ENCODE assay signal across 8 cellular contexts in genomic region chr9:94922098-94922607, GRCh38.
DNase-seq lines count a peak whose midpoint lies in the region; ATAC-seq and TF ChIP-seq lines count a peak whose summit lies in the region.

No MANE protein-coding gene starts in this region.

- H3K27ac ChIP-seq in dorsolateral prefrontal cortex = peak overlapping the region; percentile 1 to 100 (median 89)

- peak overlapping the region in 12 of 59 donors; percentile 2 to 26 (median 8) for H3K4me3 ChIP-seq in dorsolateral prefrontal cortex

- DNase-seq in ACHN = peak; percentile 92
- DNase-seq in NCI-H2196 treated with DMSO at 0.1 percent for 48 hours (lab: John Stamatoyannopoulos, UW; ENCODE audit: unreplicated experiment) = peak; percentile 18
- DNase-seq in dorsolateral prefrontal cortex = peak in 1 of 10 donors; percentile 30
- peak; percentile 75 for DNase-seq in mucosa of gallbladder (ENCODE audit: low spot score)
- DNase-seq in germinal center (ENCODE audit: low spot score) = no peak
- no peak for DNase-seq in RKO (ENCODE audit: low spot score)
- DNase-seq in activated effector memory CD4-positive, alpha-beta T cell treated with Interleukin-2 at 50 U/mL for 16 hours = no peak

- ATAC-seq in GM18867 (IDR thresholded peaks at IDR 0.05; ENCODE audit: unreplicated experiment) = no peak

- peak in 1 of 56 donors; percentile 16 for TF ChIP-seq CTCF in dorsolateral prefrontal cortex (IDR thresholded peaks at IDR 0.05 in 54 of 56, conservative IDR thresholded peaks at IDR 0.05 in 2 of 56; ENCODE audit: low read depth in 1 of 56, partially characterized antibody in 56 of 56)

- no peaks in the 10 kb centered on the region for H3K27me3 ChIP-seq in dorsolateral prefrontal cortex

- intact Hi-C loops in dorsolateral prefrontal cortex (cut with DNase I) = no loop called here

- in situ Hi-C loops in ACHN (cut with HindIII; ENCODE audit: low pct_ligation_motif_present, low pct_unique_long_range_greater_than_20kb, low sequenced_read_pairs) = no loop called here

Comparison
In these comparisons a context has a peak if more than half of its experiments do, and no peak if none do; other contexts are left out.
1. DNase-seq: peak in ACHN (single experiment), NCI-H2196 treated with DMSO at 0.1 percent for 48 hours (single experiment) and mucosa of gallbladder (single experiment); none in germinal center (single experiment), RKO (single experiment) and activated effector memory CD4-positive, alpha-beta T cell treated with Interleukin-2 at 50 U/mL for 16 hours (single experiment).